Comparison of ENCODE assay signal across 18 cellular contexts in genomic region chr5:57482671-57483106, GRCh38. TPM values are rescaled to one million over a fixed set of nuclear protein-coding genes. Genes with fewer than 3 reads are reported as not detected.
DNase-seq lines count a peak whose midpoint lies in the region; ATAC-seq and TF ChIP-seq lines count a peak whose summit lies in the region.
"Had no signal": no experiment of that assay in that cellular context is flagged by ENCODE, and none has a peak within 500 bp of the region (broad histone marks: within the 10 kb centered on the region; RNA-seq: fewer than 3 reads in every experiment).

Gene ACTBL2 (minus strand): TSS chr5:57482811. CDS start chr5:57482707, 104 bp downstream.

- TF ChIP-seq POLR2A in vagina (IDR thresholded peaks at IDR 0.05) = no peak
- no peak for TF ChIP-seq POLR2A in lower leg skin (IDR thresholded peaks at IDR 0.05)

- peak; percentile 10 for DNase-seq in AG09319 (ENCODE audit: extremely low read depth, low read depth)
- DNase-seq in HT1080 (ENCODE audit: low read depth) = peak; percentile 53
- peak; percentile 79 for DNase-seq in brain microvascular endothelial cell
- peak; percentile 98 for DNase-seq in kidney glomerular epithelial cell (lab: John Stamatoyannopoulos, UW)
- no peak for DNase-seq in vagina (ENCODE audit: extremely low spot score in 2 of 2)
- DNase-seq in lower leg skin (ENCODE audit: low spot score in 2 of 2) = no peak
- DNase-seq in ascending aorta (ENCODE audit: low spot score in 2 of 2) = no peak
- DNase-seq: activated naive CD4-positive, alpha-beta T cell treated with anti-CD3 and anti-CD28 coated beads, Interleukin-2, amount 10 ng/mL, durations not matched to agents 7 days and 5 days; DMS79 treated with DMSO at 0.1 percent for 48 hours; NCI-H2029; NCI-H82; psoas muscle; stimulated activated CD4-positive, alpha-beta T cell treated with anti-CD3 and anti-CD28 coated beads, Interleukin-1b, Interleukin-23, amount 100 ng/mL, for 48 hours had no signal

- TF ChIP-seq CTCF in AG09319 (IDR thresholded peaks at IDR 0.05; ENCODE audit: low read depth, low read length) (no peak), brain microvascular endothelial cell (IDR thresholded peaks at IDR 0.05; ENCODE audit: low read depth, low read length, missing control alignments) (no peak), vagina (IDR thresholded peaks at IDR 0.05) (no peak), lower leg skin (IDR thresholded peaks at IDR 0.05) (no peak), ascending aorta (IDR thresholded peaks at IDR 0.05) (no peak)

- H3K27me3 ChIP-seq in brain microvascular endothelial cell (replicated peaks) (no peaks in the 10 kb centered on the region), vagina (no peaks in the 10 kb centered on the region), ascending aorta (no peaks in the 10 kb centered on the region)
- H3K27me3 ChIP-seq: esophagus muscularis mucosa, SJSA1 had no signal

- in situ Hi-C loops in brain microvascular endothelial cell (cut with HindIII; ENCODE audit: low pct_ligation_motif_present, low sequenced_read_pairs) = loop anchor here (25.0 kb wide), 3 partner anchors 170 to 980 kb away; partner anchors contain the start of gene PLK2

- no peak for ATAC-seq in HG03025 (IDR thresholded peaks at IDR 0.05; ENCODE audit: low FRiP score, unreplicated experiment)
- ATAC-seq: psoas muscle had no signal

- 71% methylated on average over 5 of the region's 5 CpGs for WGBS in lower leg skin, 2 donors

- H3K36me3 ChIP-seq in brain microvascular endothelial cell (replicated peaks) (no peaks in the 10 kb centered on the region), vagina (no peaks in the 10 kb centered on the region), ascending aorta (no peaks in the 10 kb centered on the region)
- H3K36me3 ChIP-seq: esophagus muscularis mucosa, SJSA1 had no signal

- H3K9me3 ChIP-seq in vagina = no peaks in the 10 kb centered on the region
- H3K9me3 ChIP-seq in ascending aorta = no peaks in the 10 kb centered on the region
- H3K9me3 ChIP-seq: esophagus muscularis mucosa, psoas muscle, SJSA1 had no signal

- H3K4me1 ChIP-seq in vagina = no peaks in the 10 kb centered on the region
- no peaks in the 10 kb centered on the region for H3K4me1 ChIP-seq in ascending aorta
- H3K4me1 ChIP-seq: esophagus muscularis mucosa, psoas muscle, SJSA1 had no signal

- H3K27ac ChIP-seq in brain microvascular endothelial cell (peak within 1 kb of the TSS; percentile 14), vagina (no peak within 1 kb of the TSS), ascending aorta (no peak within 1 kb of the TSS)
- H3K27ac ChIP-seq: esophagus muscularis mucosa, psoas muscle, SJSA1 had no signal

- intact Hi-C loops in vagina (cut with DNase I) = no loop called here
- intact Hi-C loops in lower leg skin (cut with DNase I; ENCODE audit: low total_unique reads) = no loop called here
- intact Hi-C loops in ascending aorta (cut with DNase I) = no loop called here

- no peak within 1 kb of the TSS for H3K4me3 ChIP-seq in brain microvascular endothelial cell (ENCODE audit: low read depth, low read length)
- no peak within 1 kb of the TSS for H3K4me3 ChIP-seq in vagina
- H3K4me3 ChIP-seq in lower leg skin (ENCODE audit: low read depth, poor library complexity, severe bottlenecking) = no peak within 1 kb of the TSS
- H3K4me3 ChIP-seq in ascending aorta = no peak within 1 kb of the TSS
- H3K4me3 ChIP-seq: esophagus muscularis mucosa, psoas muscle, SJSA1 had no signal

RNA-seq across cellular contexts. Expression of gene ACTBL2, which starts in this region (rescaled TPM):
- 0.47 and 0.80 TPM in 2 replicates for total RNA-seq in HT1080 (2014; rRNA removed; shearing (Covaris generic))
- polyA plus RNA-seq in HT1080 (2015; cell fraction: cytosol; rRNA removed) = 3.8 and 5.5 TPM in 2 replicates
- polyA plus RNA-seq in HT1080 (2015; cell fraction: nucleus; rRNA removed) = 7.0 and 7.6 TPM in 2 replicates
- total RNA-seq in vagina (not detected), lower leg skin (1 to 10 TPM in 1 of 4 donors, under 1 TPM in 1, not detected in 2; 0.08 to 2.2 TPM), ascending aorta (not detected)
- total RNA-seq: esophagus muscularis mucosa, LHCN-M2, psoas muscle, SJSA1, urinary bladder had no signal
- polyA plus RNA-seq: psoas muscle, urinary bladder had no signal

Comparison
In these comparisons a context has a peak if more than half of its experiments do, and no peak if none do; other contexts are left out.
1. DNase-seq: peak in AG09319 (single experiment), HT1080 (single experiment), brain microvascular endothelial cell (single experiment) and kidney glomerular epithelial cell (single experiment); none in vagina (0 of 2), lower leg skin (0 of 2) and ascending aorta (0 of 2).